16 cellular contexts compared by ENCODE assay signal in genomic region chr14:32087907-32088306, GRCh38. TPM values are rescaled to one million over a fixed set of nuclear protein-coding genes. Genes with fewer than 3 reads are reported as not detected.
DNase-seq lines count a peak whose midpoint lies in the region; FAIRE-seq and TF ChIP-seq lines count a peak whose summit lies in the region.
"Had no signal": no experiment of that assay in that cellular context is flagged by ENCODE, and none has a peak within 500 bp of the region (broad histone marks: within the 10 kb centered on the region; RNA-seq: fewer than 3 reads in every experiment).

No MANE protein-coding gene starts in this region.

- no peak overlapping the region for H3K4me3 Mint-ChIP-seq in osteocyte (ENCODE audit: unreplicated experiment)

- H3K27me3 Mint-ChIP-seq in osteocyte (ENCODE audit: unreplicated experiment) = no peaks in the 10 kb centered on the region
- H3K27me3 Mint-ChIP-seq: CD4-positive, alpha-beta memory T cell had no signal

- peak; percentile 39 for FAIRE-seq in G401.6 (lab: Jason Lieb, UNC)

- no peak for TF ChIP-seq POLR2A in ovary (IDR thresholded peaks at IDR 0.05)

- H3K27ac ChIP-seq in HUES6 (ENCODE audit: low read depth, low read length) = peak overlapping the region; percentile 39; the same call in 1 of the 2 replicates
- H3K27ac ChIP-seq in VCaP = peak overlapping the region; percentile 52
- no peak overlapping the region for H3K27ac ChIP-seq in ovary
- H3K27ac ChIP-seq: BLaER1 treated with 17β-estradiol and CSF1 and Interleukin-3, amounts not matched to agents 10 nM and 100 nM had no signal

- H3K9me3 ChIP-seq in HUES6 (ENCODE audit: control insufficient read depth, insufficient read depth, low read depth, low read length) (no peaks in the 10 kb centered on the region), ovary (no peaks in the 10 kb centered on the region)
- H3K9me3 ChIP-seq: BLaER1 treated with 17β-estradiol and CSF1 and Interleukin-3, amounts not matched to agents 10 nM and 100 nM had no signal

- peaks cover 42% of the 10 kb centered on the region for H3K4me1 Mint-ChIP-seq in osteocyte (ENCODE audit: unreplicated experiment)

- 68 to 75% (median 69%) methylated on average over 2 of the region's 2 CpGs for WGBS in ovary, 3 donors

- H3K4me3 ChIP-seq in HUES6 (ENCODE audit: low read depth, low read length) = no peak overlapping the region
- no peak overlapping the region for H3K4me3 ChIP-seq in ovary
- H3K4me3 ChIP-seq: BLaER1 treated with 17β-estradiol and CSF1 and Interleukin-3, amounts not matched to agents 10 nM and 100 nM; K562 had no signal

- no peaks in the 10 kb centered on the region for H3K9me3 Mint-ChIP-seq in osteocyte (ENCODE audit: unreplicated experiment)
- H3K9me3 Mint-ChIP-seq: CD4-positive, alpha-beta memory T cell had no signal

- H3K36me3 Mint-ChIP-seq in osteocyte (ENCODE audit: unreplicated experiment) = peaks cover 28% of the 10 kb centered on the region

- TF ChIP-seq EP300 in ovary (IDR thresholded peaks at IDR 0.05) = no peak

- TF ChIP-seq CTCF in VCaP (conservative IDR thresholded peaks at IDR 0.05) (no peak), osteocyte (IDR thresholded peaks at IDR 0.05) (no peak), ovary (IDR thresholded peaks at IDR 0.05) (no peak)

- intact Hi-C loops in ovary (cut with DNase I) = no loop called here

- DNase-seq in osteocyte (ENCODE audit: extremely low spot score, unreplicated experiment) (no peak), COLO829 (ENCODE audit: low spot score) (no peak), amniotic stem cell (lab: John Stamatoyannopoulos, UW) (no peak), ovary (no peak)
- DNase-seq: Calu3; CD4-positive, alpha-beta memory T cell; NCI-H1092 treated with DMSO at 0.1 percent for 48 hours; NCI-H1436 treated with DMSO at 0.1 percent for 48 hours; NCI-H1930; NCI-H510A; Right ventricle myocardium superior had no signal

- H3K9ac ChIP-seq in HUES6 (ENCODE audit: low read length) = no peak overlapping the region
- H3K9ac ChIP-seq: BLaER1 treated with 17β-estradiol and CSF1 and Interleukin-3, amounts not matched to agents 10 nM and 100 nM had no signal

- peak overlapping the region; percentile 16 for H3K27ac Mint-ChIP-seq in osteocyte (ENCODE audit: unreplicated experiment)
- H3K27ac Mint-ChIP-seq: CD4-positive, alpha-beta memory T cell had no signal

- H3K27me3 ChIP-seq in HUES6 (ENCODE audit: control insufficient read depth, insufficient read depth, low read length) (no peaks in the 10 kb centered on the region), ovary (no peaks in the 10 kb centered on the region)
- H3K27me3 ChIP-seq: BLaER1 treated with 17β-estradiol and CSF1 and Interleukin-3, amounts not matched to agents 10 nM and 100 nM had no signal

- H3K36me3 ChIP-seq in HUES6 (ENCODE audit: control insufficient read depth, insufficient read depth, low read length) (peaks cover 28% of the 10 kb centered on the region), ovary (no peaks in the 10 kb centered on the region)

- H3K4me1 ChIP-seq in HUES6 (ENCODE audit: control insufficient read depth, insufficient read depth, low read length) = peaks cover 22% of the 10 kb centered on the region
- peaks cover 2% of the 10 kb centered on the region for H3K4me1 ChIP-seq in ovary (ENCODE audit: insufficient read depth)

RNA-seq across cellular contexts. Expression of gene ARHGAP5, which starts 10.8 kb away (rescaled TPM):
- total RNA-seq in osteocyte (83.3 and 87.1 TPM in 2 replicates), ovary (100 to 1,000 TPM in 5 of 7 donors, 10 to 100 TPM in 2; 78.7 to 206 (median 148) TPM)
- polyA plus RNA-seq in ovary = 10 to 100 TPM; 20.6 to 37.6 TPM

Comparison
In these comparisons a context has a peak if more than half of its experiments do, and no peak if none do; other contexts are left out.
1. H3K27ac ChIP-seq: peak in HUES6 (single experiment) and VCaP (single experiment); none in ovary (0 of 2).